Comparison of ENCODE assay signal across 1 cellular context in genomic region chr18:24426398-24427294, GRCh38.
TF ChIP-seq lines count a peak whose summit lies in the region.

TSS of gene IMPACT (plus strand) at chr18:24426670. CDS start at chr18:24426757, 87 bp downstream.

TF ChIP-seq in HepG2, 621 proteins besides CTCF, POLR2A, EP300 and RAD21 (continued from another document and continues in another):
- TF ChIP-seq E2F5 (CRISPR knock-in tag; conservative IDR thresholded peaks at IDR 0.05) (no peak), ZNF563 (CRISPR knock-in tag; IDR thresholded peaks at IDR 0.05) (peak; percentile 81), HMGXB4 (CRISPR knock-in tag; IDR thresholded peaks at IDR 0.05; ENCODE audit: borderline replicate concordance in 1 of 2, low read depth in 1 of 2) (peak; percentile 50 to 67; a peak in 1 of 4 replicates), FOXA3 (CRISPR knock-in tag; IDR thresholded peaks at IDR 0.05) (0 out of 2 replicates have a peak, but pooled peaks have one; percentile 23), ZMYM3 (CRISPR knock-in tag; IDR thresholded peaks at IDR 0.05) (no peak), ZNF331 (CRISPR knock-in tag; IDR thresholded peaks at IDR 0.05) (0 out of 2 replicates have a peak, but pooled peaks have one; percentile 8), KAT8 (CRISPR knock-in tag; IDR thresholded peaks at IDR 0.05) (peak; percentile 61), KMT2B (CRISPR knock-in tag; IDR thresholded peaks at IDR 0.05) (peak; percentile 58; the same call in 1 of the 2 replicates), TCF12 (IDR thresholded peaks at IDR 0.05) (no peak), TCF12 (CRISPR knock-in tag; IDR thresholded peaks at IDR 0.05) (peak; percentile 40; the same call in 1 of the 2 replicates), IRX3 (CRISPR knock-in tag; IDR thresholded peaks at IDR 0.05; ENCODE audit: borderline replicate concordance, low read depth) (0 out of 2 replicates have a peak, but pooled peaks have one; percentile 75), ZSCAN21 (CRISPR knock-in tag; IDR thresholded peaks at IDR 0.05; ENCODE audit: borderline replicate concordance) (peak; percentile 79; the same call in 1 of the 2 replicates), GABPA (IDR thresholded peaks at IDR 0.05; ENCODE audit: low read depth, low read length) (peak; percentile 99), GABPA (CRISPR knock-in tag; IDR thresholded peaks at IDR 0.05; ENCODE audit: low read depth) (peak; percentile 90), ZNF232 (CRISPR knock-in tag; IDR thresholded peaks at IDR 0.05; ENCODE audit: borderline replicate concordance) (0 out of 2 replicates have a peak, but pooled peaks have one; percentile 4), AGO2 (optimal IDR thresholded peaks at IDR 0.05; ENCODE audit: low read depth, low read length) (peak; percentile 49), RFXAP (CRISPR knock-in tag; IDR thresholded peaks at IDR 0.05; ENCODE audit: borderline replicate concordance) (no peak), MAZ (IDR thresholded peaks at IDR 0.05; ENCODE audit: borderline replicate concordance, low read depth, low read length) (no peak), MAZ (CRISPR knock-in tag; IDR thresholded peaks at IDR 0.05; ENCODE audit: low read depth) (peak; percentile 66; the same call in 1 of the 2 replicates), ZNF136 (CRISPR knock-in tag; IDR thresholded peaks at IDR 0.05; ENCODE audit: low read depth) (no peak), ZNF776 (CRISPR knock-in tag; IDR thresholded peaks at IDR 0.05) (peak; percentile 62; the same call in 1 of the 2 replicates), HNRNPL (IDR thresholded peaks at IDR 0.05; ENCODE audit: low read depth, low read length) (no peak), WIZ (CRISPR knock-in tag; IDR thresholded peaks at IDR 0.05) (peak; percentile 44; the same call in 1 of the 2 replicates), NFKB2 (CRISPR knock-in tag; IDR thresholded peaks at IDR 0.05; ENCODE audit: borderline replicate concordance) (peak; percentile 66; the same call in 1 of the 2 replicates), ZNF10 (CRISPR knock-in tag; IDR thresholded peaks at IDR 0.05; ENCODE audit: borderline replicate concordance, low read depth) (no peak), MAX (IDR thresholded peaks at IDR 0.05) (peak; percentile 86), RNF2 (conservative IDR thresholded peaks at IDR 0.05; ENCODE audit: low read depth) (peak; percentile 83; the same call in 1 of the 2 replicates), ZNF777 (CRISPR knock-in tag; IDR thresholded peaks at IDR 0.05) (peak; percentile 34; the same call in 1 of the 2 replicates), ZNF337 (CRISPR knock-in tag; IDR thresholded peaks at IDR 0.05; ENCODE audit: borderline replicate concordance, low read depth) (no peak), ZNF746 (CRISPR knock-in tag; IDR thresholded peaks at IDR 0.05) (no peak), ZNF558 (CRISPR knock-in tag; IDR thresholded peaks at IDR 0.05; ENCODE audit: borderline replicate concordance) (peak; percentile 89; the same call in 1 of the 2 replicates), KDM6A (CRISPR knock-in tag; IDR thresholded peaks at IDR 0.05; ENCODE audit: low read depth) (no peak), ZC3H4 (CRISPR knock-in tag; IDR thresholded peaks at IDR 0.05; ENCODE audit: borderline replicate concordance) (no peak), ZNF446 (CRISPR knock-in tag; IDR thresholded peaks at IDR 0.05) (peak; percentile 78; the same call in 1 of the 2 replicates), MBNL3 (CRISPR knock-in tag; conservative IDR thresholded peaks at IDR 0.05) (no peak), ZNF761 (CRISPR knock-in tag; conservative IDR thresholded peaks at IDR 0.05) (0 out of 2 replicates have a peak, but pooled peaks have one; percentile 63)
- TF ChIP-seq, protein P1, sequence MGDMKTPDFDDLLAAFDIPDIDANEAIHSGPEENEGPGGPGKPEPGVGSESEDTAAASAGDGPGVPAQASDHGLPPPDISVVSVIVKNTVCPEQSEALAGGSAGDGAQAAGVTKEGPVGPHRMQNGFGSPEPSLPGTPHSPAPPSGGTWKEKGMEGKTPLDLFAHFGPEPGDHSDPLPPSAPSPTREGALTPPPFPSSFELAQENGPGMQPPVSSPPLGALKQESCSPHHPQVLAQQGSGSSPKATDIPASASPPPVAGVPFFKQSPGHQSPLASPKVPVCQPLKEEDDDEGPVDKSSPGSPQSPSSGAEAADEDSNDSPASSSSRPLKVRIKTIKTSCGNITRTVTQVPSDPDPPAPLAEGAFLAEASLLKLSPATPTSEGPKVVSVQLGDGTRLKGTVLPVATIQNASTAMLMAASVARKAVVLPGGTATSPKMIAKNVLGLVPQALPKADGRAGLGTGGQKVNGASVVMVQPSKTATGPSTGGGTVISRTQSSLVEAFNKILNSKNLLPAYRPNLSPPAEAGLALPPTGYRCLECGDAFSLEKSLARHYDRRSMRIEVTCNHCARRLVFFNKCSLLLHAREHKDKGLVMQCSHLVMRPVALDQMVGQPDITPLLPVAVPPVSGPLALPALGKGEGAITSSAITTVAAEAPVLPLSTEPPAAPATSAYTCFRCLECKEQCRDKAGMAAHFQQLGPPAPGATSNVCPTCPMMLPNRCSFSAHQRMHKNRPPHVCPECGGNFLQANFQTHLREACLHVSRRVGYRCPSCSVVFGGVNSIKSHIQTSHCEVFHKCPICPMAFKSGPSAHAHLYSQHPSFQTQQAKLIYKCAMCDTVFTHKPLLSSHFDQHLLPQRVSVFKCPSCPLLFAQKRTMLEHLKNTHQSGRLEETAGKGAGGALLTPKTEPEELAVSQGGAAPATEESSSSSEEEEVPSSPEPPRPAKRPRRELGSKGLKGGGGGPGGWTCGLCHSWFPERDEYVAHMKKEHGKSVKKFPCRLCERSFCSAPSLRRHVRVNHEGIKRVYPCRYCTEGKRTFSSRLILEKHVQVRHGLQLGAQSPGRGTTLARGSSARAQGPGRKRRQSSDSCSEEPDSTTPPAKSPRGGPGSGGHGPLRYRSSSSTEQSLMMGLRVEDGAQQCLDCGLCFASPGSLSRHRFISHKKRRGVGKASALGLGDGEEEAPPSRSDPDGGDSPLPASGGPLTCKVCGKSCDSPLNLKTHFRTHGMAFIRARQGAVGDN (CRISPR knock-in tag; IDR thresholded peaks at IDR 0.05), result peak; percentile 93
- TF ChIP-seq, protein P2, sequence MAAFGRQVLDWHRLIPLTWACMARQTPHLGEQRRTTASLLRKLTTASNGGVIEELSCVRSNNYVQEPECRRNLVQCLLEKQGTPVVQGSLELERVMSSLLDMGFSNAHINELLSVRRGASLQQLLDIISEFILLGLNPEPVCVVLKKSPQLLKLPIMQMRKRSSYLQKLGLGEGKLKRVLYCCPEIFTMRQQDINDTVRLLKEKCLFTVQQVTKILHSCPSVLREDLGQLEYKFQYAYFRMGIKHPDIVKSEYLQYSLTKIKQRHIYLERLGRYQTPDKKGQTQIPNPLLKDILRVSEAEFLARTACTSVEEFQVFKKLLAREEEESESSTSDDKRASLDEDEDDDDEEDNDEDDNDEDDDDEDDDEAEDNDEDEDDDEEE (CRISPR knock-in tag; IDR thresholded peaks at IDR 0.05), result 0 out of 2 replicates have a peak, but pooled peaks have one; percentile 26
- TF ChIP-seq, protein P3, sequence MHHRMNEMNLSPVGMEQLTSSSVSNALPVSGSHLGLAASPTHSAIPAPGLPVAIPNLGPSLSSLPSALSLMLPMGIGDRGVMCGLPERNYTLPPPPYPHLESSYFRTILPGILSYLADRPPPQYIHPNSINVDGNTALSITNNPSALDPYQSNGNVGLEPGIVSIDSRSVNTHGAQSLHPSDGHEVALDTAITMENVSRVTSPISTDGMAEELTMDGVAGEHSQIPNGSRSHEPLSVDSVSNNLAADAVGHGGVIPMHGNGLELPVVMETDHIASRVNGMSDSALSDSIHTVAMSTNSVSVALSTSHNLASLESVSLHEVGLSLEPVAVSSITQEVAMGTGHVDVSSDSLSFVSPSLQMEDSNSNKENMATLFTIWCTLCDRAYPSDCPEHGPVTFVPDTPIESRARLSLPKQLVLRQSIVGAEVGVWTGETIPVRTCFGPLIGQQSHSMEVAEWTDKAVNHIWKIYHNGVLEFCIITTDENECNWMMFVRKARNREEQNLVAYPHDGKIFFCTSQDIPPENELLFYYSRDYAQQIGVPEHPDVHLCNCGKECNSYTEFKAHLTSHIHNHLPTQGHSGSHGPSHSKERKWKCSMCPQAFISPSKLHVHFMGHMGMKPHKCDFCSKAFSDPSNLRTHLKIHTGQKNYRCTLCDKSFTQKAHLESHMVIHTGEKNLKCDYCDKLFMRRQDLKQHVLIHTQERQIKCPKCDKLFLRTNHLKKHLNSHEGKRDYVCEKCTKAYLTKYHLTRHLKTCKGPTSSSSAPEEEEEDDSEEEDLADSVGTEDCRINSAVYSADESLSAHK (CRISPR knock-in tag; IDR thresholded peaks at IDR 0.05; ENCODE audit: borderline replicate concordance), result no peak
- TF ChIP-seq, protein P4, sequence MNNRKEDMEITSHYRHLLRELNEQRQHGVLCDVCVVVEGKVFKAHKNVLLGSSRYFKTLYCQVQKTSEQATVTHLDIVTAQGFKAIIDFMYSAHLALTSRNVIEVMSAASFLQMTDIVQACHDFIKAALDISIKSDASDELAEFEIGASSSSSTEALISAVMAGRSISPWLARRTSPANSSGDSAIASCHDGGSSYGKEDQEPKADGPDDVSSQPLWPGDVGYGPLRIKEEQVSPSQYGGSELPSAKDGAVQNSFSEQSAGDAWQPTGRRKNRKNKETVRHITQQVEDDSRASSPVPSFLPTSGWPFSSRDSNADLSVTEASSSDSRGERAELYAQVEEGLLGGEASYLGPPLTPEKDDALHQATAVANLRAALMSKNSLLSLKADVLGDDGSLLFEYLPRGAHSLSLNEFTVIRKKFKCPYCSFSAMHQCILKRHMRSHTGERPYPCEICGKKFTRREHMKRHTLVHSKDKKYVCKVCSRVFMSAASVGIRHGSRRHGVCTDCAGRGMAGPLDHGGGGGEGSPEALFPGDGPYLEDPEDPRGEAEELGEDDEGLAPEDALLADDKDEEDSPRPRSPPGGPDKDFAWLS (CRISPR knock-in tag; IDR thresholded peaks at IDR 0.05; ENCODE audit: borderline replicate concordance), result no peak
- TF ChIP-seq, protein P5, sequence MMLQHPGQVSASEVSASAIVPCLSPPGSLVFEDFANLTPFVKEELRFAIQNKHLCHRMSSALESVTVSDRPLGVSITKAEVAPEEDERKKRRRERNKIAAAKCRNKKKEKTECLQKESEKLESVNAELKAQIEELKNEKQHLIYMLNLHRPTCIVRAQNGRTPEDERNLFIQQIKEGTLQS (CRISPR knock-in tag; IDR thresholded peaks at IDR 0.05), result 0 out of 2 replicates have a peak, but pooled peaks have one; percentile 9
- TF ChIP-seq, protein P6, sequence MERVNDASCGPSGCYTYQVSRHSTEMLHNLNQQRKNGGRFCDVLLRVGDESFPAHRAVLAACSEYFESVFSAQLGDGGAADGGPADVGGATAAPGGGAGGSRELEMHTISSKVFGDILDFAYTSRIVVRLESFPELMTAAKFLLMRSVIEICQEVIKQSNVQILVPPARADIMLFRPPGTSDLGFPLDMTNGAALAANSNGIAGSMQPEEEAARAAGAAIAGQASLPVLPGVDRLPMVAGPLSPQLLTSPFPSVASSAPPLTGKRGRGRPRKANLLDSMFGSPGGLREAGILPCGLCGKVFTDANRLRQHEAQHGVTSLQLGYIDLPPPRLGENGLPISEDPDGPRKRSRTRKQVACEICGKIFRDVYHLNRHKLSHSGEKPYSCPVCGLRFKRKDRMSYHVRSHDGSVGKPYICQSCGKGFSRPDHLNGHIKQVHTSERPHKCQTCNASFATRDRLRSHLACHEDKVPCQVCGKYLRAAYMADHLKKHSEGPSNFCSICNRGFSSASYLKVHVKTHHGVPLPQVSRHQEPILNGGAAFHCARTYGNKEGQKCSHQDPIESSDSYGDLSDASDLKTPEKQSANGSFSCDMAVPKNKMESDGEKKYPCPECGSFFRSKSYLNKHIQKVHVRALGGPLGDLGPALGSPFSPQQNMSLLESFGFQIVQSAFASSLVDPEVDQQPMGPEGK (CRISPR knock-in tag; IDR thresholded peaks at IDR 0.05), result no peak
- TF ChIP-seq, protein P7, sequence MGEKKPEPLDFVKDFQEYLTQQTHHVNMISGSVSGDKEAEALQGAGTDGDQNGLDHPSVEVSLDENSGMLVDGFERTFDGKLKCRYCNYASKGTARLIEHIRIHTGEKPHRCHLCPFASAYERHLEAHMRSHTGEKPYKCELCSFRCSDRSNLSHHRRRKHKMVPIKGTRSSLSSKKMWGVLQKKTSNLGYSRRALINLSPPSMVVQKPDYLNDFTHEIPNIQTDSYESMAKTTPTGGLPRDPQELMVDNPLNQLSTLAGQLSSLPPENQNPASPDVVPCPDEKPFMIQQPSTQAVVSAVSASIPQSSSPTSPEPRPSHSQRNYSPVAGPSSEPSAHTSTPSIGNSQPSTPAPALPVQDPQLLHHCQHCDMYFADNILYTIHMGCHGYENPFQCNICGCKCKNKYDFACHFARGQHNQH (CRISPR knock-in tag; IDR thresholded peaks at IDR 0.05), result peak; percentile 20; the same call in 1 of the 2 replicates
- TF ChIP-seq, protein P8, sequence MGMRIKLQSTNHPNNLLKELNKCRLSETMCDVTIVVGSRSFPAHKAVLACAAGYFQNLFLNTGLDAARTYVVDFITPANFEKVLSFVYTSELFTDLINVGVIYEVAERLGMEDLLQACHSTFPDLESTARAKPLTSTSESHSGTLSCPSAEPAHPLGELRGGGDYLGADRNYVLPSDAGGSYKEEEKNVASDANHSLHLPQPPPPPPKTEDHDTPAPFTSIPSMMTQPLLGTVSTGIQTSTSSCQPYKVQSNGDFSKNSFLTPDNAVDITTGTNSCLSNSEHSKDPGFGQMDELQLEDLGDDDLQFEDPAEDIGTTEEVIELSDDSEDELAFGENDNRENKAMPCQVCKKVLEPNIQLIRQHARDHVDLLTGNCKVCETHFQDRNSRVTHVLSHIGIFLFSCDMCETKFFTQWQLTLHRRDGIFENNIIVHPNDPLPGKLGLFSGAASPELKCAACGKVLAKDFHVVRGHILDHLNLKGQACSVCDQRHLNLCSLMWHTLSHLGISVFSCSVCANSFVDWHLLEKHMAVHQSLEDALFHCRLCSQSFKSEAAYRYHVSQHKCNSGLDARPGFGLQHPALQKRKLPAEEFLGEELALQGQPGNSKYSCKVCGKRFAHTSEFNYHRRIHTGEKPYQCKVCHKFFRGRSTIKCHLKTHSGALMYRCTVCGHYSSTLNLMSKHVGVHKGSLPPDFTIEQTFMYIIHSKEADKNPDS (CRISPR knock-in tag; IDR thresholded peaks at IDR 0.05), result 0 out of 2 replicates have a peak, but pooled peaks have one; percentile 52
